Comparison of ENCODE assay signal across 13 cellular contexts in the genomic region with DNA sequence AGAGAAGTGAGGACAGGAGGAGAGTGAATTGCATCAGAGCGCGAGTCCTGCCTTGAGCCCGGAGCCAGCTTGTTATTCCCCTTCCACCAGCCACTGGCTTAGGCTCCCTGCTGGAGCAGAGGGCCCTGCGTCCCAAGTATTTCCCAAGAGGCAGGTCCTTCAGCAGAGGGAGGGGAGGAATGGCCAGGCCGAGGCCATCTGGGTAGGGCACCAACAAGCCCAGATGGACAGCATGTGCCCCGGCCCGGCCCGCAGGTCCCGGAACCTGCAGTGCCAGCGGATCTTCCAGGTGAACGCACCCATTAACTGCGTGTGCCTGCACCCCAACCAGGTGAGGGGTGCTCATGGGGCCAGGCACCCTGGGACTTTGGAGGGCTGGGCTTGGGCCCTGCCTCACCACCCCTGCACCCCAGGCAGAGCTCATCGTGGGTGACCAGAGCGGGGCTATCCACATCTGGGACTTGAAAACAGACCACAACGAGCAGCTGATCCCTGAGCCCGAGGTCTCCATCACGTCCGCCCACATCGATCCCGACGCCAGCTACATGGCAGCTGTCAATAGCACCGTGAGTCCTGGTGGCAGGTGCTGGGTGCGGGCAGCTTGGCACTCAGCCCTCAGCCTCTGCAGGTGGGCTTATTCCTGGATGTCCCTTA. TPM values are rescaled to one million over a fixed set of nuclear protein-coding genes. Genes with fewer than 3 reads are reported as not detected.
DNase-seq lines count a peak whose midpoint lies in the region; ATAC-seq and TF ChIP-seq lines count a peak whose summit lies in the region.
"Had no signal": no experiment of that assay in that cellular context is flagged by ENCODE, and none has a peak within 500 bp of the region (broad histone marks: within the 10 kb centered on the region; RNA-seq: fewer than 3 reads in every experiment).

No MANE protein-coding gene starts in this region.

- peaks cover 6% of the 10 kb centered on the region for H3K36me3 Mint-ChIP-seq in activated naive CD4-positive, alpha-beta T cell treated with anti-CD3 and anti-CD28 coated beads, Interleukin-2, amount 50 U/mL, for 24 hours
- peaks cover 27% of the 10 kb centered on the region for H3K36me3 Mint-ChIP-seq in stimulated activated memory B cell treated with anti-CD40 and anti-IgM and Interleukin-4, amounts not matched to agents 10 μg/mL and 1 μg/mL and 100 μg/mL, for 72 hours

- peaks cover 25% of the 10 kb centered on the region for H3K4me1 ChIP-seq in OCI-LY1 (ENCODE audit: insufficient read depth, low read length, severe bottlenecking)

- TF ChIP-seq CTCF in OCI-LY1 (IDR thresholded peaks at IDR 0.05; ENCODE audit: low read length) (no peak), dorsolateral prefrontal cortex (IDR thresholded peaks at IDR 0.05 in 54 of 56, conservative IDR thresholded peaks at IDR 0.05 in 2 of 56; ENCODE audit: low read depth in 1 of 56, partially characterized antibody in 56 of 56) (no peak)

- intact Hi-C loops in dorsolateral prefrontal cortex (cut with DNase I) = loop anchor here (5.0 kb wide), 2 partner anchors 45 to 60 kb away; a partner anchor contains a TSS

- peak overlapping the region; percentile 96 for H3K4me2 ChIP-seq in OCI-LY1 (ENCODE audit: low read length)

- no peaks in the 10 kb centered on the region for H3K9me2 ChIP-seq in OCI-LY1 (ENCODE audit: low read depth, low read length)

- H3K9me3 Mint-ChIP-seq in activated naive CD4-positive, alpha-beta T cell treated with anti-CD3 and anti-CD28 coated beads, Interleukin-2, amount 50 U/mL, for 24 hours = no peaks in the 10 kb centered on the region
- H3K9me3 Mint-ChIP-seq in stimulated activated memory B cell treated with anti-CD40 and anti-IgM and Interleukin-4, amounts not matched to agents 10 μg/mL and 1 μg/mL and 100 μg/mL, for 72 hours = no peaks in the 10 kb centered on the region

- no peaks in the 10 kb centered on the region for H4K20me1 ChIP-seq in OCI-LY1 (ENCODE audit: insufficient read depth, low read length)

- peaks cover 22% of the 10 kb centered on the region for H3K4me1 Mint-ChIP-seq in activated naive CD4-positive, alpha-beta T cell treated with anti-CD3 and anti-CD28 coated beads, Interleukin-2, amount 50 U/mL, for 24 hours
- peaks cover 44% of the 10 kb centered on the region for H3K4me1 Mint-ChIP-seq in stimulated activated memory B cell treated with anti-CD40 and anti-IgM and Interleukin-4, amounts not matched to agents 10 μg/mL and 1 μg/mL and 100 μg/mL, for 72 hours

- H3K27ac Mint-ChIP-seq in activated naive CD4-positive, alpha-beta T cell treated with anti-CD3 and anti-CD28 coated beads, Interleukin-2, amount 50 U/mL, for 24 hours = no peak overlapping the region
- no peak overlapping the region for H3K27ac Mint-ChIP-seq in stimulated activated memory B cell treated with anti-CD40 and anti-IgM and Interleukin-4, amounts not matched to agents 10 μg/mL and 1 μg/mL and 100 μg/mL, for 72 hours

- peak overlapping the region; percentile 96 for H3K9ac ChIP-seq in OCI-LY1 (ENCODE audit: low read length)

- H3K4me3 ChIP-seq in OCI-LY1 (ENCODE audit: low read depth, low read length, poor library complexity, severe bottlenecking) (peak overlapping the region; percentile 90), dorsolateral prefrontal cortex (peak overlapping the region in 53 of 59 donors; percentile 64 to 98 (median 84))

- H3K27me3 Mint-ChIP-seq in activated naive CD4-positive, alpha-beta T cell treated with anti-CD3 and anti-CD28 coated beads, Interleukin-2, amount 50 U/mL, for 24 hours = no peaks in the 10 kb centered on the region
- no peaks in the 10 kb centered on the region for H3K27me3 Mint-ChIP-seq in stimulated activated memory B cell treated with anti-CD40 and anti-IgM and Interleukin-4, amounts not matched to agents 10 μg/mL and 1 μg/mL and 100 μg/mL, for 72 hours

- peak overlapping the region; percentile 90 for H3K4me3 Mint-ChIP-seq in activated naive CD4-positive, alpha-beta T cell treated with anti-CD3 and anti-CD28 coated beads, Interleukin-2, amount 50 U/mL, for 24 hours
- H3K4me3 Mint-ChIP-seq in stimulated activated memory B cell treated with anti-CD40 and anti-IgM and Interleukin-4, amounts not matched to agents 10 μg/mL and 1 μg/mL and 100 μg/mL, for 72 hours = peak overlapping the region; percentile 65

- no peaks in the 10 kb centered on the region; the same call in 1 of the 2 replicates for H3F3A ChIP-seq in OCI-LY1 (ENCODE audit: insufficient read depth, low read length)

- H3K27me3 ChIP-seq in OCI-LY1 (ENCODE audit: insufficient read depth, low read length) (no peaks in the 10 kb centered on the region), dorsolateral prefrontal cortex (no peaks in the 10 kb centered on the region)

- no peak overlapping the region for H2AFZ ChIP-seq in OCI-LY1 (ENCODE audit: low read length)

- H3K79me2 ChIP-seq in OCI-LY1 (ENCODE audit: insufficient read depth, low read length) = no peaks in the 10 kb centered on the region

- H3K27ac ChIP-seq in OCI-LY1 (ENCODE audit: low read depth, low read length, poor library complexity, severe bottlenecking) (peak overlapping the region; percentile 55), dorsolateral prefrontal cortex (peak overlapping the region in 50 of 59 donors; percentile 17 to 100 (median 99))

- ATAC-seq in stimulated activated memory B cell treated with anti-CD40 and anti-IgM and Interleukin-4, amounts not matched to agents 10 μg/mL and 1 μg/mL and 100 μg/mL, for 72 hours = no peak
- no peak for ATAC-seq in HG02759 (IDR thresholded peaks at IDR 0.05; ENCODE audit: unreplicated experiment)

- H3K9me3 ChIP-seq in OCI-LY1 (ENCODE audit: low read length) = no peaks in the 10 kb centered on the region
- H3K9me3 ChIP-seq: thoracic aorta had no signal

- peaks cover 33% of the 10 kb centered on the region; the same call in 1 of the 2 replicates for H3K36me3 ChIP-seq in OCI-LY1 (ENCODE audit: insufficient read depth, low read length)

- no peak for DNase-seq in activated naive CD4-positive, alpha-beta T cell treated with anti-CD3 and anti-CD28 coated beads, Interleukin-2, amount 50 U/mL, for 16 hours
- DNase-seq in dorsolateral prefrontal cortex = no peak
- no peak for DNase-seq in AG20443 (ENCODE audit: low spot score)
- DNase-seq in stimulated activated CD4-positive, alpha-beta T cell treated with anti-CD3 and anti-CD28 coated beads, Interleukin-2, amount 100 ng/mL, for 48 hours = no peak
- DNase-seq: activated CD8-positive, alpha-beta memory T cell treated with anti-CD3 and anti-CD28 coated beads, Interleukin-2, amount 50 U/mL, for 48 hours; left ventricle myocardium superior; NCI-H1105 treated with DMSO at 0.1 percent for 48 hours had no signal

RNA-seq across cellular contexts. Expression of a gene that starts 1.7 kb away (rescaled TPM):
- 10 to 100 TPM; 36.3 to 86.0 (median 59.4) TPM for total RNA-seq in dorsolateral prefrontal cortex

RNA-seq across cellular contexts. Expression of a gene that starts 3.8 kb away (rescaled TPM):
- total RNA-seq in dorsolateral prefrontal cortex = 10 to 100 TPM in 119 of 120 experiments, 1 to 10 TPM in 1; 9.3 to 42.9 (median 24.0) TPM

RNA-seq across cellular contexts. Expression of a gene that starts 7.7 kb away (rescaled TPM):
- 10 to 100 TPM; 29.8 to 66.3 (median 45.6) TPM for total RNA-seq in dorsolateral prefrontal cortex

RNA-seq across cellular contexts. Expression of a gene that starts 10.5 kb away (rescaled TPM):
- total RNA-seq in dorsolateral prefrontal cortex = 100 to 1,000 TPM in 111 of 120 experiments, 10 to 100 TPM in 9; 50.8 to 265 (median 149) TPM
- total RNA-seq: RPMI7951, thoracic aorta had no signal

RNA-seq across cellular contexts. Expression of a gene that starts 16.5 kb away (rescaled TPM):
- 10 to 100 TPM; 22.7 to 49.6 (median 30.9) TPM for total RNA-seq in dorsolateral prefrontal cortex
